In the genomic region with DNA sequence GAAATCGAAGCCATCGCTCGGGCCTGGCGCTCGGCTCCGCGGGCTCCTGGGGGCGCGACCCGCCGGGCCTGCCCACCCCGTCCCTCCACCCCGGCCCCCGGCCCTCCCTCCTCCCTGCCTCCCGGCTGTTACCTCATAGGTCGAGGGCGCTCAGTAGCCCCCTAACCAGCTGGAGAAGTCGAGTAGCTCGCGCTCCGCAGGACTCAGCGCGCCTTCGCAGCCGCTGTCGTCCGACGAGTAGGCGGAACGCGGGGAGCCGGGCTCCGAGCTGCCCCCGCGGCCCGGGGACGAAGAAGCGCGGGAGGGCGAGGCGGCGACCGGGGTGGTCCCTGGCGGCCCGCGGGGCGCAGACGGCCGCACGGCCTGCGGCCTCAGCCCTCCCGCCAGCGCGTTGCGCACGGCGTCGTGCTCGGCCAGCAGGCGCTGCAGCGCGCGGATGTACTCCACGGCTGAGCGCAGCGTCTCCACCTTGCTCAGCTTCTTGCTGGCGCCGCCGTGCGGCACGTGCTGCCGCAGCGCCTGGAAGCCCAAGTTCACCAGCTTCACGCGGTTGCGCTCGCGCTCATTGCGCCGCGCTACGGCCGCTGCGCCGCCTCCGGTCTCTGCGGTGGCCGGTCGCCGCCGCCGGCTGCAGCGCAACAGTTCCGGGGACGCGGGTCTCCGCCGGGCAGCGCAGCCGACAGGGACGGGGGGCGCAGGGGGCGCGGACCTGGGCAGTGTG, we compare ENCODE assay signal across 8 cellular contexts. TPM values are rescaled to one million over a fixed set of nuclear protein-coding genes. Genes with fewer than 3 reads are reported as not detected.
DNase-seq lines count a peak whose midpoint lies in the region; TF ChIP-seq lines count a peak whose summit lies in the region.

No MANE protein-coding gene starts in this region.

- no peaks in the 10 kb centered on the region for H3K9me3 Mint-ChIP-seq in IgD-negative memory B cell

- H3K4me1 Mint-ChIP-seq in IgD-negative memory B cell: peaks cover 21 to 24% (median 23%) of the 10 kb centered on the region in 3 donors

- DNase-seq in activated CD4-positive, alpha-beta T cell treated with anti-CD3 and anti-CD28 coated beads, Interleukin-2, amount 50 U/mL, for 48 hours: peak; percentile 47 to 48
- DNase-seq in ureter (ENCODE audit: low spot score): peak; percentile 63
- DNase-seq in GF-D8 (lab: John Stamatoyannopoulos, UW): no peak
- DNase-seq in brain microvascular endothelial cell: no peak

- peaks cover 1% of the 10 kb centered on the region for H3K36me3 Mint-ChIP-seq in IgD-negative memory B cell

- peaks cover 81% of the 10 kb centered on the region for H3K27me3 ChIP-seq in ACC112 (ENCODE audit: insufficient read depth, low read length)
- H3K27me3 ChIP-seq in esophagus (ENCODE audit: control insufficient read depth in 1 of 2, insufficient read depth in 2 of 2, low read length in 2 of 2): peaks cover 0 to 15% of the 10 kb centered on the region in 2 donors
- H3K27me3 ChIP-seq in mucosa of rectum (ENCODE audit: control insufficient read depth in 2 of 2, insufficient read depth in 2 of 2, low read length in 2 of 2): peaks cover 2 to 9% of the 10 kb centered on the region in 2 donors
- peaks cover 68% of the 10 kb centered on the region for H3K27me3 ChIP-seq in brain microvascular endothelial cell (replicated peaks)

- no peaks in the 10 kb centered on the region for H3K4me1 ChIP-seq in ACC112 (ENCODE audit: control insufficient read depth, insufficient read depth, low read length, unreplicated experiment)
- peaks cover 6 to 14% of the 10 kb centered on the region in 2 donors for H3K4me1 ChIP-seq in esophagus (ENCODE audit: control insufficient read depth in 2 of 2, insufficient read depth in 2 of 2, low read length in 1 of 2)
- H3K4me1 ChIP-seq in mucosa of rectum (ENCODE audit: control insufficient read depth in 2 of 2, insufficient read depth in 2 of 2, low read length in 2 of 2): peaks cover 2 to 8% of the 10 kb centered on the region in 2 donors

- no peaks in the 10 kb centered on the region for H3K9me3 ChIP-seq in esophagus (ENCODE audit: control insufficient read depth in 2 of 2, insufficient read depth in 1 of 2, low read depth in 1 of 2, low read length in 1 of 2)
- H3K9me3 ChIP-seq in mucosa of rectum (ENCODE audit: control insufficient read depth in 2 of 2, low read length in 2 of 2): no peaks in the 10 kb centered on the region

- TF ChIP-seq CTCF in brain microvascular endothelial cell (IDR thresholded peaks at IDR 0.05; ENCODE audit: low read depth, low read length, missing control alignments): no peak

- H3K27me3 Mint-ChIP-seq in IgD-negative memory B cell: peaks cover 7% of the 10 kb centered on the region

- H3K4me3 Mint-ChIP-seq in IgD-negative memory B cell: peak overlapping the region; percentile 74 to 87 (median 79)

- in situ Hi-C loops in brain microvascular endothelial cell (cut with HindIII; ENCODE audit: low pct_ligation_motif_present, low sequenced_read_pairs): no loop called here

- H3K36me3 ChIP-seq in ACC112 (ENCODE audit: insufficient read depth, low read length) (no peaks in the 10 kb centered on the region), esophagus (ENCODE audit: control insufficient read depth in 2 of 2, insufficient read depth in 2 of 2, low read length in 1 of 2) (no peaks in the 10 kb centered on the region), mucosa of rectum (ENCODE audit: control insufficient read depth in 2 of 2, insufficient read depth in 2 of 2, low read length in 2 of 2) (no peaks in the 10 kb centered on the region), brain microvascular endothelial cell (replicated peaks) (no peaks in the 10 kb centered on the region)

- WGBS in esophagus, 2 donors: 1 to 2% methylated on average over 93 to 104 of the region's 104 CpGs

- H3K79me2 ChIP-seq in ACC112 (ENCODE audit: control insufficient read depth, insufficient read depth, low read length, unreplicated experiment): no peaks in the 10 kb centered on the region

- H2AFZ ChIP-seq in ACC112 (ENCODE audit: low read length, unreplicated experiment): no peak overlapping the region

- H3K9ac ChIP-seq in mucosa of rectum (ENCODE audit: low read depth in 1 of 2, low read length in 2 of 2): peak overlapping the region in 1 of 2 donors; percentile 54

- H3K27ac Mint-ChIP-seq in IgD-negative memory B cell: peak overlapping the region in 1 of 3 donors; percentile 74

- H3K4me3 ChIP-seq in ACC112 (ENCODE audit: low read depth, low read length): peak overlapping the region; percentile 69
- H3K4me3 ChIP-seq in esophagus (ENCODE audit: low read depth in 1 of 2, low read length in 2 of 2): peak overlapping the region; percentile 51 to 55
- peak overlapping the region; percentile 49 to 54 for H3K4me3 ChIP-seq in mucosa of rectum (ENCODE audit: low read length in 2 of 2)
- H3K4me3 ChIP-seq in brain microvascular endothelial cell (ENCODE audit: low read depth, low read length): no peak overlapping the region

- H3K27ac ChIP-seq in ACC112 (ENCODE audit: low read depth, low read length) (no peak overlapping the region), esophagus (ENCODE audit: low read depth in 2 of 2, low read length in 1 of 2) (peak overlapping the region; percentile 5 to 41), mucosa of rectum (ENCODE audit: low read depth in 2 of 2, low read length in 2 of 2) (peak overlapping the region; percentile 49 to 63), brain microvascular endothelial cell (no peak overlapping the region)

RNA-seq across cellular contexts. Expression of a gene that starts 0.6 kb away (rescaled TPM):
- polyA plus RNA-seq in IgD-negative memory B cell (5.0 TPM), esophagus (1 to 10 TPM in 1 of 2 donors, under 1 TPM in 1; 0.95 to 1.7 TPM)
- 7.9 TPM for total RNA-seq in ureter

RNA-seq across cellular contexts. Expression of a gene that starts 32.0 kb away (rescaled TPM):
- polyA plus RNA-seq in IgD-negative memory B cell (6.2 TPM), esophagus (under 1 TPM; 0.42 to 0.45 TPM)
- 2.3 TPM for total RNA-seq in ureter

RNA-seq across cellular contexts. Expression of a gene that starts 32.1 kb away (rescaled TPM):
- polyA plus RNA-seq in IgD-negative memory B cell (7.1 TPM), esophagus (under 1 TPM; 0.47 to 0.51 TPM)
- 4.3 TPM for total RNA-seq in ureter

Comparison
In these comparisons a context has a peak if more than half of its experiments do, and no peak if none do; other contexts are left out.
1. H3K27ac ChIP-seq: peak in esophagus (2 of 2) and mucosa of rectum (2 of 2); none in ACC112 (single experiment) and brain microvascular endothelial cell (single experiment).
2. DNase-seq: peak in activated CD4-positive, alpha-beta T cell treated with anti-CD3 and anti-CD28 coated beads, Interleukin-2, amount 50 U/mL, for 48 hours (2 of 2) and ureter (single experiment); none in GF-D8 (single experiment) and brain microvascular endothelial cell (single experiment).